ENCODE assay signal across 11 cellular contexts in genomic region chr11:64238999-64239398, GRCh38. TPM values are rescaled to one million over a fixed set of nuclear protein-coding genes. Genes with fewer than 3 reads are reported as not detected.
DNase-seq lines count a peak whose midpoint lies in the region; ATAC-seq and TF ChIP-seq lines count a peak whose summit lies in the region.
"Had no signal": no experiment of that assay in that cellular context is flagged by ENCODE, and none has a peak within 500 bp of the region (broad histone marks: within the 10 kb centered on the region; RNA-seq: fewer than 3 reads in every experiment).

No MANE protein-coding gene starts in this region.

- no peaks in the 10 kb centered on the region for H3K9me3 Mint-ChIP-seq in activated CD4-positive, alpha-beta T cell treated with anti-CD3 and anti-CD28 coated beads, Interleukin-2, amount 10 ng/mL, durations not matched to agents 24 days and 14 days

- no TSS peak for BruUV-seq in PC-9 (replicated peaks; lab: Mats Ljungman, UMichigan)

- H3K79me1 ChIP-seq in neuronal stem cell (ENCODE audit: low read depth, low read length): peaks cover 15% of the 10 kb centered on the region

- no peak overlapping the region for H2BK5ac ChIP-seq in neuronal stem cell (ENCODE audit: low read length)

- no peak overlapping the region for H4K8ac ChIP-seq in neuronal stem cell (ENCODE audit: low read depth, low read length)

- TF ChIP-seq CTCF in PC-9 (conservative IDR thresholded peaks at IDR 0.05) (no peak), dorsolateral prefrontal cortex (IDR thresholded peaks at IDR 0.05 in 54 of 56, conservative IDR thresholded peaks at IDR 0.05 in 2 of 56; ENCODE audit: low read depth in 1 of 56, partially characterized antibody in 56 of 56) (no peak), spleen (IDR thresholded peaks at IDR 0.05 in 8 of 11, conservative IDR thresholded peaks at IDR 0.05 in 3 of 11) (no peak)

- H3K79me2 ChIP-seq in PC-9 (ENCODE audit: low read depth): peaks cover 38% of the 10 kb centered on the region

- H3K4me2 ChIP-seq in PC-9 (peak overlapping the region; percentile 95; the same call in 1 of the 2 replicates), neuronal stem cell (ENCODE audit: insufficient read depth, low read length, poor library complexity, severe bottlenecking) (no peak overlapping the region)

- H3K4me1 Mint-ChIP-seq in activated CD4-positive, alpha-beta T cell treated with anti-CD3 and anti-CD28 coated beads, Interleukin-2, amount 10 ng/mL, durations not matched to agents 24 days and 14 days: peaks cover 44% of the 10 kb centered on the region

- H3K4me3 ChIP-seq in PC-9 (no peak overlapping the region), dorsolateral prefrontal cortex (no peak overlapping the region), spleen (peak overlapping the region in 1 of 8 donors; percentile 35), neuronal stem cell (ENCODE audit: low read length in 2 of 2) (no peak overlapping the region)
- H3K4me3 ChIP-seq: gastroesophageal sphincter, tibial artery had no signal

- H2AK5ac ChIP-seq in neuronal stem cell (ENCODE audit: low read depth, low read length): no peak overlapping the region

- no peak overlapping the region for H3K9ac ChIP-seq in neuronal stem cell (ENCODE audit: low read depth, low read length, poor library complexity)

- DNase-seq in activated CD4-positive, alpha-beta T cell treated with anti-CD3 and anti-CD28 coated beads, Interleukin-2, amount 10 ng/mL, durations not matched to agents 24 days and 14 days: no peak
- DNase-seq in activated CD4-positive, alpha-beta T cell treated with anti-CD3 and anti-CD28 coated beads for 1 hour: no peak
- DNase-seq in PC-9 (no peak), dorsolateral prefrontal cortex (no peak), spleen (no peak), NCI-H187 treated with DMSO at 0.1 percent for 48 hours (lab: John Stamatoyannopoulos, UW) (no peak), neuronal stem cell (ENCODE audit: low spot score) (no peak)
- DNase-seq: NCI-H774, tibial artery had no signal

- H3K9me3 ChIP-seq in PC-9 (ENCODE audit: insufficient read depth, low read depth) (no peaks in the 10 kb centered on the region), spleen (no peaks in the 10 kb centered on the region), neuronal stem cell (replicated peaks in 1 of 2; ENCODE audit: control insufficient read depth in 2 of 2, insufficient read depth in 1 of 2, low read depth in 1 of 2, low read length in 2 of 2) (no peaks in the 10 kb centered on the region)
- H3K9me3 ChIP-seq: gastroesophageal sphincter, tibial artery had no signal

- no peak overlapping the region for H2AFZ ChIP-seq in PC-9
- no peak overlapping the region for H2AFZ ChIP-seq in neuronal stem cell (ENCODE audit: low read length)

- no peak overlapping the region for H2BK15ac ChIP-seq in neuronal stem cell (ENCODE audit: low read length)

- no peak overlapping the region for H3K14ac ChIP-seq in neuronal stem cell (ENCODE audit: low read length)

- peaks cover 39% of the 10 kb centered on the region for H3K36me3 Mint-ChIP-seq in activated CD4-positive, alpha-beta T cell treated with anti-CD3 and anti-CD28 coated beads, Interleukin-2, amount 10 ng/mL, durations not matched to agents 24 days and 14 days (ENCODE audit: low read depth)

- no peak overlapping the region for H3K4ac ChIP-seq in neuronal stem cell (ENCODE audit: low read length)

- no peaks in the 10 kb centered on the region for H3K9me2 ChIP-seq in PC-9 (ENCODE audit: insufficient read depth)

- TF ChIP-seq POLR2A in spleen (IDR thresholded peaks at IDR 0.05): no peak

- H2BK12ac ChIP-seq in neuronal stem cell (ENCODE audit: low read length): no peak overlapping the region

- H3K27me3 Mint-ChIP-seq in activated CD4-positive, alpha-beta T cell treated with anti-CD3 and anti-CD28 coated beads, Interleukin-2, amount 10 ng/mL, durations not matched to agents 24 days and 14 days: no peaks in the 10 kb centered on the region

- H3K4me1 ChIP-seq in PC-9 (replicated peaks; ENCODE audit: insufficient read depth): peaks cover 44% of the 10 kb centered on the region
- peaks cover 19 to 85% (median 65%) of the 10 kb centered on the region in 6 donors for H3K4me1 ChIP-seq in spleen
- peaks cover 10 to 14% of the 10 kb centered on the region in 2 donors for H3K4me1 ChIP-seq in neuronal stem cell (ENCODE audit: control insufficient read depth in 2 of 2, insufficient read depth in 1 of 2, low read depth in 1 of 2, low read length in 2 of 2)

- ATAC-seq in GM18498 (IDR thresholded peaks at IDR 0.05; ENCODE audit: unreplicated experiment): no peak
- ATAC-seq: gastroesophageal sphincter had no signal

- peaks cover 46% of the 10 kb centered on the region for H3F3A ChIP-seq in PC-9 (ENCODE audit: insufficient read depth, low read depth)

- WGBS in spleen, 5 donors: 47 to 79% (median 66%) methylated on average over 5 of the region's 5 CpGs
- no CpG with 5 or more reads among the region's 5 CpGs for WGBS in neuronal stem cell (ENCODE audit: extremely low coverage in 2 of 2, insufficient read length in 2 of 2, insufficient replicate concordance in 1 of 2), 2 donors

- H2BK120ac ChIP-seq in neuronal stem cell (ENCODE audit: low read depth, low read length): no peak overlapping the region

- no peak overlapping the region for H3K4me3 Mint-ChIP-seq in activated CD4-positive, alpha-beta T cell treated with anti-CD3 and anti-CD28 coated beads, Interleukin-2, amount 10 ng/mL, durations not matched to agents 24 days and 14 days

- peaks cover 13% of the 10 kb centered on the region for H4K20me1 ChIP-seq in PC-9 (ENCODE audit: insufficient read depth)

- no peak overlapping the region for H3K23ac ChIP-seq in neuronal stem cell (ENCODE audit: low read depth, low read length, poor library complexity)

- H4K91ac ChIP-seq in neuronal stem cell (ENCODE audit: low read depth, low read length, poor library complexity): no peak overlapping the region

- H3K27me3 ChIP-seq in PC-9 (ENCODE audit: insufficient read depth, low read depth): no peaks in the 10 kb centered on the region
- H3K27me3 ChIP-seq in dorsolateral prefrontal cortex: no peaks in the 10 kb centered on the region
- H3K27me3 ChIP-seq in spleen (replicated peaks in 1 of 7): no peaks in the 10 kb centered on the region
- H3K27me3 ChIP-seq in neuronal stem cell (ENCODE audit: control insufficient read depth in 3 of 3, insufficient read depth in 3 of 3, low read depth in 1 of 3, low read length in 3 of 3): peaks cover 0 to 11% (median 0%) of the 10 kb centered on the region in 3 experiments
- H3K27me3 ChIP-seq: gastroesophageal sphincter, tibial artery had no signal

- H3K18ac ChIP-seq in neuronal stem cell (ENCODE audit: low read length): no peak overlapping the region

- POLR2A ChIA-PET in PC-9 (lab: Charles Lee; ENCODE audit: unreplicated experiment): no interaction called here

- peak overlapping the region; percentile 48 for H3K27ac Mint-ChIP-seq in activated CD4-positive, alpha-beta T cell treated with anti-CD3 and anti-CD28 coated beads, Interleukin-2, amount 10 ng/mL, durations not matched to agents 24 days and 14 days

- H3K27ac ChIP-seq in PC-9: peak overlapping the region; percentile 97; the same call in 1 of the 2 replicates
- peak overlapping the region in 47 of 59 donors; percentile 18 to 100 (median 99) for H3K27ac ChIP-seq in dorsolateral prefrontal cortex
- peak overlapping the region; percentile 43 to 100 (median 98) for H3K27ac ChIP-seq in spleen
- no peak overlapping the region for H3K27ac ChIP-seq in neuronal stem cell (replicated peaks; ENCODE audit: low read length)

- H3K36me3 ChIP-seq in PC-9 (ENCODE audit: low read depth) (peaks cover 10% of the 10 kb centered on the region), spleen (peaks cover 0 to 46% (median 26%) of the 10 kb centered on the region in 6 donors), neuronal stem cell (replicated peaks in 1 of 2; ENCODE audit: control insufficient read depth in 2 of 2, insufficient read depth in 2 of 2, low read length in 2 of 2) (peaks cover 12 to 13% of the 10 kb centered on the region in 2 donors)

- intact Hi-C loops in activated CD4-positive, alpha-beta T cell treated with anti-CD3 and anti-CD28 coated beads, Interleukin-2, amount 10 ng/mL, durations not matched to agents 24 days and 14 days (cut with micrococcal nuclease): no loop called here
- intact Hi-C loops in PC-9 (cut with micrococcal nuclease; ENCODE audit: unreplicated experiment) (no loop called here), dorsolateral prefrontal cortex (cut with DNase I) (no loop called here), spleen (cut with DNase I; ENCODE audit: low total_unique reads) (no loop called here)

- CTCF ChIA-PET in PC-9 (lab: Charles Lee): interaction anchor here (1.1 kb wide), 1 partner anchor 28 kb away, joined by 15 read pairs; no protein-coding TSS in a partner anchor

RNA-seq across cellular contexts. Expression of gene FKBP2, which starts 1.9 kb away (rescaled TPM):
- total RNA-seq in activated CD4-positive, alpha-beta T cell treated with anti-CD3 and anti-CD28 coated beads, Interleukin-2, amount 10 ng/mL, durations not matched to agents 24 days and 14 days: 28.8 and 30.6 TPM in 2 replicates
- total RNA-seq in PC-9 (2021) (84.2 and 93.2 TPM in 2 replicates), dorsolateral prefrontal cortex (100 to 1,000 TPM in 2 of 120 experiments, 10 to 100 TPM in 118; 43.6 to 115 (median 66.0) TPM), spleen (10 to 100 TPM; 26.9 to 98.3 (median 42.6) TPM)
- polyA plus RNA-seq in spleen: 100 to 1,000 TPM in 1 of 3 donors, 10 to 100 TPM in 2; 90.8 to 104 (median 98.4) TPM
- 36.4 TPM for polyA plus RNA-seq in neuronal stem cell (2013, experiment 1 of 2)
- 40.7 TPM for polyA plus RNA-seq in neuronal stem cell (2013, experiment 2 of 2)

RNA-seq across cellular contexts. Expression of gene VEGFB, which starts 4.6 kb away (rescaled TPM):
- total RNA-seq in activated CD4-positive, alpha-beta T cell treated with anti-CD3 and anti-CD28 coated beads, Interleukin-2, amount 10 ng/mL, durations not matched to agents 24 days and 14 days: 65.4 and 66.7 TPM in 2 replicates
- total RNA-seq in PC-9 (2021) (110 and 129 TPM in 2 replicates), dorsolateral prefrontal cortex (100 to 1,000 TPM in 51 of 120 experiments, 10 to 100 TPM in 69; 70.2 to 201 (median 97.2) TPM), spleen (100 to 1,000 TPM in 1 of 7 donors, 10 to 100 TPM in 6; 38.3 to 103 (median 63.5) TPM)
- 10 to 100 TPM; 81.6 to 96.9 (median 87.1) TPM for polyA plus RNA-seq in spleen
- 35.4 TPM for polyA plus RNA-seq in neuronal stem cell (2013, experiment 1 of 2)
- 32.3 TPM for polyA plus RNA-seq in neuronal stem cell (2013, experiment 2 of 2)

RNA-seq across cellular contexts. Expression of gene PPP1R14B, which starts 7.7 kb away (rescaled TPM):
- 284 TPM in 2 replicates for total RNA-seq in activated CD4-positive, alpha-beta T cell treated with anti-CD3 and anti-CD28 coated beads, Interleukin-2, amount 10 ng/mL, durations not matched to agents 24 days and 14 days
- total RNA-seq in PC-9 (2021) (385 and 435 TPM in 2 replicates), dorsolateral prefrontal cortex (10 to 100 TPM; 14.3 to 71.9 (median 29.4) TPM), spleen (10 to 100 TPM; 47.6 to 93.9 (median 78.3) TPM)
- 100 to 1,000 TPM; 139 to 190 (median 168) TPM for polyA plus RNA-seq in spleen
- polyA plus RNA-seq in neuronal stem cell (2013, experiment 1 of 2): 292 TPM
- polyA plus RNA-seq in neuronal stem cell (2013, experiment 2 of 2): 280 TPM

RNA-seq across cellular contexts. Expression of gene DNAJC4, which starts 8.7 kb away (rescaled TPM):
- 19.9 and 20.0 TPM in 2 replicates for total RNA-seq in activated CD4-positive, alpha-beta T cell treated with anti-CD3 and anti-CD28 coated beads, Interleukin-2, amount 10 ng/mL, durations not matched to agents 24 days and 14 days
- total RNA-seq in PC-9 (2021) (55.0 and 57.1 TPM in 2 replicates), dorsolateral prefrontal cortex (10 to 100 TPM; 22.5 to 46.8 (median 32.3) TPM), spleen (10 to 100 TPM; 28.0 to 59.9 (median 49.0) TPM)
- polyA plus RNA-seq in spleen: 100 to 1,000 TPM in 1 of 3 donors, 10 to 100 TPM in 2; 83.7 to 113 (median 85.8) TPM
- 29.4 TPM for polyA plus RNA-seq in neuronal stem cell (2013, experiment 1 of 2)
- polyA plus RNA-seq in neuronal stem cell (2013, experiment 2 of 2): 29.4 TPM

RNA-seq across cellular contexts. Expression of gene PLCB3, which starts 12.3 kb away (rescaled TPM):
- total RNA-seq in activated CD4-positive, alpha-beta T cell treated with anti-CD3 and anti-CD28 coated beads, Interleukin-2, amount 10 ng/mL, durations not matched to agents 24 days and 14 days: 16.6 and 16.7 TPM in 2 replicates
- total RNA-seq in PC-9 (2021): 73.2 and 79.6 TPM in 2 replicates
- 10 to 100 TPM in 41 of 120 experiments, 1 to 10 TPM in 79; 4.4 to 20.8 (median 8.5) TPM for total RNA-seq in dorsolateral prefrontal cortex
- 10 to 100 TPM; 20.7 to 28.3 (median 22.3) TPM for total RNA-seq in spleen
- 10 to 100 TPM in 1 of 3 donors, 1 to 10 TPM in 2; 3.8 to 11.9 (median 4.4) TPM for polyA plus RNA-seq in spleen
- 17.0 TPM for polyA plus RNA-seq in neuronal stem cell (2013, experiment 1 of 2)
- 17.0 TPM for polyA plus RNA-seq in neuronal stem cell (2013, experiment 2 of 2)
